Comparison of ENCODE assay signal across 21 cellular contexts in the genomic region with DNA sequence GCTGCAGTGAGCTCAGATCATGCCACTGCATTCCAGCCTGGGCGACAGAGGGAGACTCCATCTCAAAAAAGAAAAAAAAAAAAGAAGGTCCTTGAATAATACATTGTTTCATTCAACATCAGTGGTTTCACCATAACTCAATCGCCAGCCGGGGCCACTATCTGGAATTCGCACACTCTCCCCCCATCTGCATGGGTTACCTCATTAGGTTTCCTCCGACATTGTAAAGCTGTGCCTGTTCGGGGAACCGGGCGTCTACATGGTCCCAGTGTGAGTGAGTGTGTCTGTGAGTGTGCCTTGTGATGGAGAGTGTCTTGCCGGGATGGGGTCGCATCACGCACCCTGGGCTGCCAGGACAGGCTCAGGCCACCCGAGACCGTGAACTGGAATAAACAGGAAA. TPM values are rescaled to one million over a fixed set of nuclear protein-coding genes. Genes with fewer than 3 reads are reported as not detected.
A peak's percentile ranks its signal among the peaks of the same experiment; 100 is the strongest.
DNase-seq lines count a peak whose midpoint lies in the region; ATAC-seq and TF ChIP-seq lines count a peak whose summit lies in the region.
"Had no signal": no experiment of that assay in that cellular context is flagged by ENCODE, and none has a peak within 500 bp of the region (broad histone marks: within the 10 kb centered on the region; RNA-seq: fewer than 3 reads in every experiment).

No MANE protein-coding gene starts in this region.

- H2BK20ac ChIP-seq in H9 (ENCODE audit: low read depth, low read length, poor library complexity, severe bottlenecking) = no peak overlapping the region

- H3K23ac ChIP-seq in H9 (ENCODE audit: insufficient read length, low read depth, low read length) (no peak overlapping the region), neuronal stem cell (ENCODE audit: low read depth, low read length, poor library complexity) (no peak overlapping the region)

- H3K27me3 Mint-ChIP-seq in H9 (ENCODE audit: low read depth) = peaks cover 6% of the 10 kb centered on the region
- H3K27me3 Mint-ChIP-seq: CD4-positive, alpha-beta memory T cell had no signal

- H3K4ac ChIP-seq in H9 (ENCODE audit: low read depth, low read length) (no peak overlapping the region), neuronal stem cell (ENCODE audit: low read length) (no peak overlapping the region)

- H3K79me1 ChIP-seq in H9 (ENCODE audit: insufficient read depth, low read depth, low read length, poor library complexity, severe bottlenecking) (no peaks in the 10 kb centered on the region), neuronal stem cell (ENCODE audit: low read depth, low read length) (no peaks in the 10 kb centered on the region)

- peak; percentile 14 for DNase-seq in H9
- no peak for DNase-seq in neuronal stem cell (ENCODE audit: low spot score)
- DNase-seq in testis = peak; percentile 69
- no peak for DNase-seq in NCI-H2081 treated with DMSO at 0.1 percent for 48 hours (lab: John Stamatoyannopoulos, UW)
- DNase-seq in SKM-1 treated with dmso at 0.1 percent for 144 hours (lab: John Stamatoyannopoulos, UW; ENCODE audit: unreplicated experiment) = no peak
- no peak for DNase-seq in DMS53 (lab: John Stamatoyannopoulos, UW)
- DNase-seq: 8988T; ACHN; BE2C; C1 segment of cervical spinal cord; CD4-positive, alpha-beta memory T cell; CD4-positive, CD25-positive, alpha-beta regulatory T cell; CD8-positive, alpha-beta memory T cell; COR-L47; DMS 273 treated with DMSO at 0.1 percent for 48 hours; DMS153; DMS79 treated with DMSO at 0.1 percent for 48 hours; GF-D8 had no signal

- no peak overlapping the region for H3K27ac Mint-ChIP-seq in H9
- H3K27ac Mint-ChIP-seq: CD14-positive monocyte; CD4-positive, alpha-beta memory T cell; CD4-positive, CD25-positive, alpha-beta regulatory T cell had no signal

- H3K36me3 Mint-ChIP-seq in H9 (ENCODE audit: insufficient read depth in 1 of 3, low read depth in 3 of 3) = no peaks in the 10 kb centered on the region
- H3K36me3 Mint-ChIP-seq: CD14-positive monocyte; CD4-positive, alpha-beta memory T cell; CD4-positive, CD25-positive, alpha-beta regulatory T cell; CD8-positive, alpha-beta memory T cell had no signal

- no peak for TF ChIP-seq POLR2A in testis (IDR thresholded peaks at IDR 0.05)

- no peak overlapping the region for H3K4me3 Mint-ChIP-seq in H9
- H3K4me3 Mint-ChIP-seq: CD14-positive monocyte; CD4-positive, alpha-beta memory T cell; CD4-positive, CD25-positive, alpha-beta regulatory T cell; CD8-positive, alpha-beta memory T cell had no signal

- H2BK5ac ChIP-seq in H9 (ENCODE audit: insufficient read length, low read length) (no peak overlapping the region), neuronal stem cell (ENCODE audit: low read length) (no peak overlapping the region)

- no peaks in the 10 kb centered on the region for H3K4me1 ChIP-seq in H9 (ENCODE audit: insufficient read depth, low read length)
- H3K4me1 ChIP-seq in neuronal stem cell (ENCODE audit: control insufficient read depth in 2 of 2, insufficient read depth in 1 of 2, low read depth in 1 of 2, low read length in 2 of 2) = no peaks in the 10 kb centered on the region
- H3K4me1 ChIP-seq in testis = peaks cover 23% of the 10 kb centered on the region

- H3K27me3 ChIP-seq in H9 (ENCODE audit: insufficient read depth, low read length) (no peaks in the 10 kb centered on the region), neuronal stem cell (ENCODE audit: control insufficient read depth in 3 of 3, insufficient read depth in 3 of 3, low read depth in 1 of 3, low read length in 3 of 3) (peaks cover 0 to 7% (median 0%) of the 10 kb centered on the region in 3 experiments), testis (no peaks in the 10 kb centered on the region)
- H3K27me3 ChIP-seq: BE2C, BLaER1 had no signal

- H2AFZ ChIP-seq in H9 (ENCODE audit: low read length) (no peak overlapping the region), neuronal stem cell (ENCODE audit: low read length) (no peak overlapping the region)

- H4K91ac ChIP-seq in H9 (ENCODE audit: insufficient read length, low read depth, low read length) (no peak overlapping the region), neuronal stem cell (ENCODE audit: low read depth, low read length, poor library complexity) (no peak overlapping the region)

- H2BK12ac ChIP-seq in H9 (ENCODE audit: insufficient read length, low read depth, low read length) (no peak overlapping the region), neuronal stem cell (ENCODE audit: low read length) (no peak overlapping the region)

- H3T11ph ChIP-seq in H9 (ENCODE audit: low read length) = no peak overlapping the region

- H3K4me3 ChIP-seq in neuronal stem cell (ENCODE audit: low read length in 2 of 2) (no peak overlapping the region), testis (no peak overlapping the region)
- H3K4me3 ChIP-seq: BLaER1 had no signal

- no peak overlapping the region for H4K5ac ChIP-seq in H9 (ENCODE audit: insufficient read length, low read depth, low read length)

- no peak overlapping the region for H2AK5ac ChIP-seq in H9 (ENCODE audit: insufficient read length, low read length)
- no peak overlapping the region for H2AK5ac ChIP-seq in neuronal stem cell (ENCODE audit: low read depth, low read length)

- peaks cover 0 to 4% of the 10 kb centered on the region in 2 experiments; a peak in 1 of 4 replicates for H3K4me1 Mint-ChIP-seq in H9
- H3K4me1 Mint-ChIP-seq: CD4-positive, alpha-beta memory T cell; CD4-positive, CD25-positive, alpha-beta regulatory T cell; CD8-positive, alpha-beta memory T cell had no signal

- H3K27ac ChIP-seq in H9 (ENCODE audit: insufficient read length, low read depth, low read length) (no peak overlapping the region), neuronal stem cell (replicated peaks; ENCODE audit: low read length) (no peak overlapping the region), testis (no peak overlapping the region)
- H3K27ac ChIP-seq: BLaER1 had no signal

- no peaks in the 10 kb centered on the region for H3K9me3 Mint-ChIP-seq in H9
- H3K9me3 Mint-ChIP-seq: CD14-positive monocyte; CD4-positive, alpha-beta memory T cell; CD4-positive, CD25-positive, alpha-beta regulatory T cell; CD8-positive, alpha-beta memory T cell had no signal

- H3K79me2 ChIP-seq in H9 (ENCODE audit: insufficient read depth, low read length) = no peaks in the 10 kb centered on the region

- H3K23me2 ChIP-seq in H9 (ENCODE audit: insufficient read length, low read depth, low read length, poor library complexity, severe bottlenecking) = no peaks in the 10 kb centered on the region

- H2BK120ac ChIP-seq in H9 (ENCODE audit: low read depth, low read length, poor library complexity, severe bottlenecking) = no peak overlapping the region
- H2BK120ac ChIP-seq in neuronal stem cell (ENCODE audit: low read depth, low read length) = no peak overlapping the region

- no peak overlapping the region for H3K4me2 ChIP-seq in H9 (ENCODE audit: insufficient read depth, insufficient read length, low read length)
- H3K4me2 ChIP-seq in neuronal stem cell (ENCODE audit: insufficient read depth, low read length, poor library complexity, severe bottlenecking) = no peak overlapping the region

- H3K14ac ChIP-seq in H9 (ENCODE audit: insufficient read depth, low read length) = no peak overlapping the region
- H3K14ac ChIP-seq in neuronal stem cell (ENCODE audit: low read length) = no peak overlapping the region

- H2BK15ac ChIP-seq in H9 (ENCODE audit: low read depth, low read length) = no peak overlapping the region
- H2BK15ac ChIP-seq in neuronal stem cell (ENCODE audit: low read length) = no peak overlapping the region

- no peak for ATAC-seq in HG02642 (IDR thresholded peaks at IDR 0.05; ENCODE audit: poor library complexity, unreplicated experiment)

- H4K8ac ChIP-seq in H9 (replicated peaks; ENCODE audit: insufficient read length, low read depth, low read length) (no peak overlapping the region), neuronal stem cell (ENCODE audit: low read depth, low read length) (no peak overlapping the region)

- no peak overlapping the region for H3K9ac ChIP-seq in H9 (ENCODE audit: extremely low read depth, insufficient read length, low read length)
- H3K9ac ChIP-seq in neuronal stem cell (ENCODE audit: low read depth, low read length, poor library complexity) = no peak overlapping the region
- H3K9ac ChIP-seq: BLaER1 had no signal

- no peaks in the 10 kb centered on the region for H3K9me3 ChIP-seq in H9 (ENCODE audit: control insufficient read depth, low read depth, low read length)
- H3K9me3 ChIP-seq in neuronal stem cell (replicated peaks in 1 of 2; ENCODE audit: control insufficient read depth in 2 of 2, insufficient read depth in 1 of 2, low read depth in 1 of 2, low read length in 2 of 2) = no peaks in the 10 kb centered on the region
- H3K9me3 ChIP-seq in testis = no peaks in the 10 kb centered on the region
- H3K9me3 ChIP-seq: BE2C, BLaER1 had no signal

- no peaks in the 10 kb centered on the region for H4K20me1 ChIP-seq in H9 (ENCODE audit: control insufficient read depth, insufficient read depth, insufficient read length)
- H4K20me1 ChIP-seq: BLaER1 had no signal

- H3K18ac ChIP-seq in H9 (ENCODE audit: insufficient read length, low read depth, low read length) = no peak overlapping the region
- peak overlapping the region; percentile 13 for H3K18ac ChIP-seq in neuronal stem cell (ENCODE audit: low read length)

- H3K56ac ChIP-seq in H9 (ENCODE audit: insufficient read length, low read depth, low read length) = no peak overlapping the region

- TF ChIP-seq CTCF in H9 (conservative IDR thresholded peaks at IDR 0.05) (no peak), testis (IDR thresholded peaks at IDR 0.05) (no peak)

- intact Hi-C loops in testis (cut with DNase I; ENCODE audit: low total_unique reads) = no loop called here

- WGBS in H9 (ENCODE audit: extremely low coverage, insufficient read length, low lambda C conversion rate) = no CpG with 5 or more reads among the region's 13 CpGs
- no CpG with 5 or more reads among the region's 13 CpGs for WGBS in neuronal stem cell (ENCODE audit: extremely low coverage in 2 of 2, insufficient read length in 2 of 2, insufficient replicate concordance in 1 of 2), 2 donors
- WGBS in testis, 2 donors = 70 to 71% methylated on average over 13 of the region's 13 CpGs

- H3K36me3 ChIP-seq in neuronal stem cell (replicated peaks in 1 of 2; ENCODE audit: control insufficient read depth in 2 of 2, insufficient read depth in 2 of 2, low read length in 2 of 2) (no peaks in the 10 kb centered on the region), testis (ENCODE audit: low read depth, missing control alignments) (no peaks in the 10 kb centered on the region)
- H3K36me3 ChIP-seq: BE2C, BLaER1 had no signal

RNA-seq across cellular contexts. Expression of gene RBBP6, which starts 16.6 kb away (rescaled TPM):
- total RNA-seq in H9 (2021) = 52.3 and 54.8 TPM in 2 replicates
- 66.9 TPM for polyA plus RNA-seq in neuronal stem cell (2013, experiment 1 of 2)
- polyA plus RNA-seq in neuronal stem cell (2013, experiment 2 of 2) = 70.8 TPM
- total RNA-seq in testis = 100 to 1,000 TPM; 112 to 126 TPM
- polyA plus RNA-seq in testis (ENCODE audit: insufficient read depth, low read depth, low replicate concordance) = 43.3 TPM

Comparison
In these comparisons a context has a peak if more than half of its experiments do, and no peak if none do; other contexts are left out.
1. DNase-seq: peak in H9 (single experiment) and testis (single experiment); none in neuronal stem cell (single experiment), NCI-H2081 treated with DMSO at 0.1 percent for 48 hours (single experiment), SKM-1 treated with dmso at 0.1 percent for 144 hours (single experiment) and DMS53 (single experiment).